ENCODE assay signal across 8 cellular contexts in the genomic region with DNA sequence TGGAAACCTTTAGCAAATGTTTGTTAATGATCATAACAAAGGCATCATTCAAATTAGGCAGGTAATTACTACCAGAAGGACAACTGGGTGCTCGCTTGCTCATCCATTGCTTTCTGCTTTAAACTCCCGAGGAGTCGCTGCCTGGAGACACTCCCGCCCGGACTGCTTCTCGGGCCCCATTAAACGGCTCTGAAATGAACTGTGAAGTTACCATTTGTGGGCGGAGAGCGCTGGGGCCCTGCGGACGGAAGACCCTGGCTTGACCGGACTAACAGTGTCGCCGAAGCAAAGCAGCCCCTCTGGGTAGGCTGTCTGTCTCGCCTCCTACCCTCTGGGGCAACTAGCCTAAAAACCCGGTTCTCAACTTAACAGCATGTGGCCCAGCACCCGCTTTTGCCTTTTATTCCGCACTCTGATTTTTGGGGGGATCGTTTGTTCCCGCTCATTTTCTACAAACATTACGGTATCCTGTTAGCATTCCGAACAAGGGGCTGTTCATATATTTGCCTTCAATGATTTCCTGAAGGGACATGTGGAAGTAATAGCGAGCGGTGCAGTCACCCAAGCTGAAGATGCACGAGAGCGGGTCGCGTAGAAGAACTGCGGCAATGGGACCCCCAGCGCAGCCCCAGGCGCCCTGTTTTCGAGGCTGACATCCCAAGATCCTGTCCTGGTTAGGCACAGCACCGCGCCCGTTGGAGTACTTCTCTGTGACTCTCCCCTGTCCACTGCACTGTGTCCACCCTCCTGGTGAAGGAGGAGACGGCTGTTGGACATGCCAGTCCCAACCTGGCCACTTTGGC. TPM values are rescaled to one million over a fixed set of nuclear protein-coding genes. Genes with fewer than 3 reads are reported as not detected.
DNase-seq lines count a peak whose midpoint lies in the region; ATAC-seq and TF ChIP-seq lines count a peak whose summit lies in the region.

No MANE protein-coding gene starts in this region.

- peak overlapping the region; percentile 70 for H3K4me3 Mint-ChIP-seq in activated naive CD8-positive, alpha-beta T cell treated with anti-CD3 and anti-CD28 coated beads, Interleukin-2, amount 10 ng/mL, durations not matched to agents 7 days and 5 days

- H3K27me3 ChIP-seq in HUES48 (ENCODE audit: control insufficient read depth, insufficient read depth, low read length) (peaks cover 100% of the 10 kb centered on the region), hepatocyte (peaks cover 49% of the 10 kb centered on the region), skeletal muscle satellite cell (ENCODE audit: control insufficient read depth, insufficient read depth, low read length) (peaks cover 22% of the 10 kb centered on the region)

- H3K9me3 ChIP-seq in HUES48 (ENCODE audit: control insufficient read depth, insufficient read depth, low read length) (no peaks in the 10 kb centered on the region), hepatocyte (ENCODE audit: low read depth) (no peaks in the 10 kb centered on the region), skeletal muscle satellite cell (replicated peaks; ENCODE audit: low read length) (no peaks in the 10 kb centered on the region)

- peak overlapping the region; percentile 41 for H2AFZ ChIP-seq in hepatocyte

- H3K27me3 Mint-ChIP-seq in activated naive CD8-positive, alpha-beta T cell treated with anti-CD3 and anti-CD28 coated beads, Interleukin-2, amount 10 ng/mL, durations not matched to agents 7 days and 5 days, result peaks cover 97% of the 10 kb centered on the region

- in situ Hi-C loops in KBM-7 (cut with MboI; ENCODE audit: low pct_unique_long_range_greater_than_20kb, low sequenced_read_pairs), result loop anchor here (10.0 to 25.0 kb wide), 2 partner anchors 313 to 1215 kb away; no protein-coding TSS in a partner anchor

- H3K9me2 ChIP-seq in hepatocyte (replicated peaks; ENCODE audit: insufficient read depth), result no peaks in the 10 kb centered on the region

- H3K36me3 ChIP-seq in HUES48 (ENCODE audit: control insufficient read depth, insufficient read depth, low read length) (no peaks in the 10 kb centered on the region), hepatocyte (replicated peaks; ENCODE audit: insufficient read depth, low read depth) (no peaks in the 10 kb centered on the region), skeletal muscle satellite cell (ENCODE audit: insufficient read depth, low read length) (no peaks in the 10 kb centered on the region)

- no peaks in the 10 kb centered on the region for H3K9me3 Mint-ChIP-seq in activated naive CD8-positive, alpha-beta T cell treated with anti-CD3 and anti-CD28 coated beads, Interleukin-2, amount 10 ng/mL, durations not matched to agents 7 days and 5 days

- peak overlapping the region; percentile 22 for H3K27ac ChIP-seq in HUES48 (ENCODE audit: low read depth, low read length)
- H3K27ac ChIP-seq in hepatocyte, result peak overlapping the region; percentile 96

- peaks cover 16% of the 10 kb centered on the region for H3K4me1 Mint-ChIP-seq in activated naive CD8-positive, alpha-beta T cell treated with anti-CD3 and anti-CD28 coated beads, Interleukin-2, amount 10 ng/mL, durations not matched to agents 7 days and 5 days

- peak; percentile 83 for DNase-seq in ELF-1 (ENCODE audit: low read depth, low spot score)
- no peak for DNase-seq in activated naive CD8-positive, alpha-beta T cell treated with anti-CD3 and anti-CD28 coated beads, Interleukin-2, amount 10 ng/mL, durations not matched to agents 7 days and 5 days
- DNase-seq in hepatocyte (ENCODE audit: low spot score), result peak; percentile 60
- DNase-seq in KBM-7, result no peak
- DNase-seq in NCI-H2227 (lab: John Stamatoyannopoulos, UW; ENCODE audit: unreplicated experiment), result no peak

- H3K27ac Mint-ChIP-seq in activated naive CD8-positive, alpha-beta T cell treated with anti-CD3 and anti-CD28 coated beads, Interleukin-2, amount 10 ng/mL, durations not matched to agents 7 days and 5 days, result no peak overlapping the region

- H3K36me3 Mint-ChIP-seq in activated naive CD8-positive, alpha-beta T cell treated with anti-CD3 and anti-CD28 coated beads, Interleukin-2, amount 10 ng/mL, durations not matched to agents 7 days and 5 days, result no peaks in the 10 kb centered on the region

- POLR2A ChIA-PET in activated naive CD8-positive, alpha-beta T cell treated with anti-CD3 and anti-CD28 coated beads, Interleukin-2, amount 10 ng/mL, durations not matched to agents 7 days and 5 days (lab: Charles Lee), result no interaction called here

- peak; percentile 28 for ATAC-seq in activated naive CD8-positive, alpha-beta T cell treated with anti-CD3 and anti-CD28 coated beads, Interleukin-2, amount 10 ng/mL, durations not matched to agents 7 days and 5 days (ENCODE audit: low read depth)
- ATAC-seq in HG03139 (IDR thresholded peaks at IDR 0.05; ENCODE audit: unreplicated experiment), result no peak

- 1% methylated on average over 36 of the region's 36 CpGs for whole genome bisulfite sequencing in hepatocyte (ENCODE audit: low lambda C conversion rate, missing lambda C conversion rate)

- peak; percentile 2 for TF ChIP-seq CTCF in hepatocyte (IDR thresholded peaks at IDR 0.05; ENCODE audit: poor library complexity)

- no peaks in the 10 kb centered on the region for H4K20me1 ChIP-seq in hepatocyte (ENCODE audit: insufficient read depth, poor library complexity, severe bottlenecking)

- peaks cover 33% of the 10 kb centered on the region for H3K79me2 ChIP-seq in hepatocyte

- H3K4me3 ChIP-seq in HUES48 (ENCODE audit: low read depth, low read length) (peak overlapping the region; percentile 64), hepatocyte (peak overlapping the region; percentile 77), skeletal muscle satellite cell (ENCODE audit: low read length) (peak overlapping the region; percentile 69)

- H3K4me1 ChIP-seq in HUES48 (ENCODE audit: control insufficient read depth, insufficient read depth, low read length), result peaks cover 46% of the 10 kb centered on the region
- H3K4me1 ChIP-seq in hepatocyte (ENCODE audit: insufficient read depth), result peaks cover 19% of the 10 kb centered on the region
- peaks cover 39% of the 10 kb centered on the region for H3K4me1 ChIP-seq in skeletal muscle satellite cell (ENCODE audit: control insufficient read depth, insufficient read depth, low read length)

- H3K9ac ChIP-seq in HUES48 (ENCODE audit: low read depth, low read length) (no peak overlapping the region), skeletal muscle satellite cell (ENCODE audit: low read depth, low read length) (peak overlapping the region; percentile 34)

- H3K4me2 ChIP-seq in hepatocyte (peak overlapping the region; percentile 97), skeletal muscle satellite cell (ENCODE audit: low read length) (peak overlapping the region; percentile 83)

RNA-seq across cellular contexts. Expression of a gene that starts 1.6 kb away (rescaled TPM):
- total RNA-seq in activated naive CD8-positive, alpha-beta T cell treated with anti-CD3 and anti-CD28 coated beads, Interleukin-2, amount 10 ng/mL, durations not matched to agents 7 days and 5 days, result not detected
- 102 and 117 TPM in 2 replicates for total RNA-seq in hepatocyte
- polyA plus RNA-seq in hepatocyte, result 30.1 and 36.3 TPM in 2 replicates
- 143 and 180 TPM in 2 replicates for total RNA-seq in skeletal muscle satellite cell (2012; rRNA removed)

Comparison
In these comparisons a context has a peak if more than half of its experiments do, and no peak if none do; other contexts are left out.
1. DNase-seq: peak in ELF-1 (single experiment) and hepatocyte (single experiment); none in activated naive CD8-positive, alpha-beta T cell treated with anti-CD3 and anti-CD28 coated beads, Interleukin-2, amount 10 ng/mL, durations not matched to agents 7 days and 5 days (single experiment), KBM-7 (single experiment) and NCI-H2227 (single experiment).
2. RNA of a gene that starts 1.6 kb away (total RNA-seq): 102 to 117 TPM in hepatocyte; not detected in activated naive CD8-positive, alpha-beta T cell treated with anti-CD3 and anti-CD28 coated beads, Interleukin-2, amount 10 ng/mL, durations not matched to agents 7 days and 5 days; every median in the first group is over 100 times any median in the second.
3. Peak in every context shown above with its lines, with median percentiles within 50 percentile points of each other: H3K4me3 ChIP-seq.